13 cellular contexts compared by ENCODE assay signal in the genomic region with DNA sequence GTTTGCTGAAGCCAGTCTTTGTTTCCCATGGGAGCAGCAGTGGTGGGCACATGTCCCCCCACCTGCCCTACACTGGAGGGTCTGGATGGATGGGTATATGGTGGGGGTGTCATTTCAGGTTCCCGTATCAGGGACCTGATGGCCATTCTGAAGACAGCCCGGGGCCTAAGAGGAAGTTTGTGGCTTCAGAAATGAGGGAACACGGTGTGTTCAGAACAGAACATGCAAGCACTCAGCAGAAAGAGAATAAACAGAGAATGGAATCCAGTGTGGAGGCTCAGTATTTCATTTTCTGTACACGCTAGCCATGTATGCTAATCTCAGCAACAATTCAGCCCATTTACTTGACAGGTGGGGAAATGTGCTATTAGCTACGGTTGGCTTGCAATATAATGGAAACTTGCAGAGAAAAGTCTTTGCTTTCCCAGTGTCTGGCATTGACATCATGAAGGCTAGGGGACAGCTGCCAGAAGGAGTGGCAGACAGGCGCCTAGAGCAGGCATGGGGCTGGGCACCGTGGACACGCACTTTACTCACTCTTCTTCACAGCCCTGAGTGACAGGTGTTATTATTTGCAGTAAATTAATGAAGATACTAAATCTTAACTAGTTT.
DNase-seq lines count a peak whose midpoint lies in the region; ATAC-seq and TF ChIP-seq lines count a peak whose summit lies in the region.
"Had no signal": no experiment of that assay in that cellular context is flagged by ENCODE, and none has a peak within 500 bp of the region (broad histone marks: within the 10 kb centered on the region; RNA-seq: fewer than 3 reads in every experiment).

No MANE protein-coding gene starts in this region.

- no peak for TF ChIP-seq POLR2A in Peyer's patch (IDR thresholded peaks at IDR 0.05)

- TF ChIP-seq CTCF in Peyer's patch (IDR thresholded peaks at IDR 0.05) = no peak

- H3K4me3 ChIP-seq in Peyer's patch = peak overlapping the region in 1 of 4 donors; percentile 4
- H3K4me3 ChIP-seq: smooth muscle cell had no signal

- peak; percentile 27 for ATAC-seq in GM21576 (IDR thresholded peaks at IDR 0.05; ENCODE audit: unreplicated experiment)
- no peak for ATAC-seq in naive B cell (ENCODE audit: low read depth in 2 of 2)
- no peak for ATAC-seq in HG03135 (IDR thresholded peaks at IDR 0.05; ENCODE audit: unreplicated experiment)
- no peak for ATAC-seq in GM18502 (IDR thresholded peaks at IDR 0.05; ENCODE audit: poor library complexity, unreplicated experiment)
- no peak for ATAC-seq in HG03521 (IDR thresholded peaks at IDR 0.05; ENCODE audit: unreplicated experiment)

- peaks cover 0 to 11% (median 4%) of the 10 kb centered on the region in 4 donors for H3K4me1 ChIP-seq in Peyer's patch

- no peaks in the 10 kb centered on the region for H3K9me3 ChIP-seq in Peyer's patch

- peaks cover 53 to 78% (median 62%) of the 10 kb centered on the region in 3 donors for H3K4me1 Mint-ChIP-seq in naive B cell

- no peaks in the 10 kb centered on the region for H3K27me3 ChIP-seq in Peyer's patch

- no peaks in the 10 kb centered on the region for H3K9me3 Mint-ChIP-seq in naive B cell
- H3K9me3 Mint-ChIP-seq: immature natural killer cell had no signal

- no peaks in the 10 kb centered on the region for H3K36me3 ChIP-seq in Peyer's patch

- peak overlapping the region in 3 of 8 donors; percentile 12 to 31 (median 30) for H3K4me3 Mint-ChIP-seq in naive B cell
- H3K4me3 Mint-ChIP-seq: immature natural killer cell had no signal

- no peaks in the 10 kb centered on the region for H3K36me3 Mint-ChIP-seq in naive B cell
- H3K36me3 Mint-ChIP-seq: immature natural killer cell had no signal

- H3K27ac ChIP-seq in Peyer's patch = peak overlapping the region in 1 of 4 donors; percentile 50

- no peaks in the 10 kb centered on the region for H3K27me3 Mint-ChIP-seq in naive B cell

- DNase-seq in NOMO-1 (lab: John Stamatoyannopoulos, UW; ENCODE audit: unreplicated experiment in 2 of 2) = peak; percentile 32 to 58
- no peak for DNase-seq in NOMO-1 treated with DMSO at 0.1 percent for 48 hours (lab: John Stamatoyannopoulos, UW; ENCODE audit: unreplicated experiment)
- peak in 2 of 3 donors; percentile 47 to 62 for DNase-seq in Peyer's patch
- DNase-seq in naive B cell = no peak
- DNase-seq: 8988T, DND-41, immature natural killer cell, NCI-H1105 treated with DMSO at 0.1 percent for 48 hours had no signal

- H3K27ac Mint-ChIP-seq in naive B cell = peak overlapping the region in 4 of 6 donors; percentile 59 to 66 (median 60)
- H3K27ac Mint-ChIP-seq: immature natural killer cell had no signal

Comparison
In these comparisons a context has a peak if more than half of its experiments do, and no peak if none do; other contexts are left out.
1. DNase-seq: peak in NOMO-1 (2 of 2) and Peyer's patch (2 of 3); none in NOMO-1 treated with DMSO at 0.1 percent for 48 hours (single experiment) and naive B cell (single experiment).